ENCODE assay signal across 2 cellular contexts in genomic region chr20:48851579-48851978, GRCh38.
TF ChIP-seq lines count a peak whose summit lies in the region.

No MANE protein-coding gene starts in this region.

TF ChIP-seq in HepG2, 621 proteins besides CTCF, POLR2A, EP300 and RAD21 (continued from another document and continues in another):
- no peak for TF ChIP-seq SP140L (CRISPR knock-in tag; IDR thresholded peaks at IDR 0.05; ENCODE audit: borderline replicate concordance)
- no peak for TF ChIP-seq ARNT2 (CRISPR knock-in tag; IDR thresholded peaks at IDR 0.05; ENCODE audit: low read depth)
- TF ChIP-seq RARA (CRISPR knock-in tag; IDR thresholded peaks at IDR 0.05) = peak; percentile 17; the same call in 1 of the 2 replicates
- TF ChIP-seq GMEB2 (CRISPR knock-in tag; IDR thresholded peaks at IDR 0.05; ENCODE audit: low read depth) = no peak
- TF ChIP-seq ZNF468 (CRISPR knock-in tag; IDR thresholded peaks at IDR 0.05) = no peak
- TF ChIP-seq ZNF333 (CRISPR knock-in tag; IDR thresholded peaks at IDR 0.05; ENCODE audit: borderline replicate concordance) = no peak
- TF ChIP-seq ZNF749 (CRISPR knock-in tag; IDR thresholded peaks at IDR 0.05; ENCODE audit: borderline replicate concordance) = no peak
- no peak for TF ChIP-seq ZNF781 (CRISPR knock-in tag; IDR thresholded peaks at IDR 0.05; ENCODE audit: borderline replicate concordance, not compliant biosample characterization)
- TF ChIP-seq HNRNPK (IDR thresholded peaks at IDR 0.05; ENCODE audit: low read depth, low read length, poor library complexity, severe bottlenecking) = no peak
- no peak for TF ChIP-seq ZNF580 (CRISPR knock-in tag; IDR thresholded peaks at IDR 0.05; ENCODE audit: borderline replicate concordance, low read depth)
- peak; percentile 51 for TF ChIP-seq NCOR1 (IDR thresholded peaks at IDR 0.05; ENCODE audit: borderline replicate concordance, low read length)
- no peak for TF ChIP-seq ZNF839 (CRISPR knock-in tag; IDR thresholded peaks at IDR 0.05; ENCODE audit: borderline replicate concordance)
- TF ChIP-seq ZNF513 (CRISPR knock-in tag; conservative IDR thresholded peaks at IDR 0.05) = no peak
- no peak for TF ChIP-seq ZNF614 (CRISPR knock-in tag; IDR thresholded peaks at IDR 0.05; ENCODE audit: borderline replicate concordance)
- TF ChIP-seq SETDB1 (CRISPR knock-in tag; IDR thresholded peaks at IDR 0.05; ENCODE audit: borderline replicate concordance) = no peak
- TF ChIP-seq POGZ (CRISPR knock-in tag; IDR thresholded peaks at IDR 0.05) = no peak
- no peak for TF ChIP-seq ZHX1 (CRISPR knock-in tag; IDR thresholded peaks at IDR 0.05; ENCODE audit: low read depth)
- no peak for TF ChIP-seq FOSL1 (CRISPR knock-in tag; IDR thresholded peaks at IDR 0.05; ENCODE audit: borderline replicate concordance)
- TF ChIP-seq KLF9 (CRISPR knock-in tag; IDR thresholded peaks at IDR 0.05; ENCODE audit: low read depth) = no peak
- TF ChIP-seq KMT2B (CRISPR knock-in tag; IDR thresholded peaks at IDR 0.05) = no peak
- TF ChIP-seq XBP1 (CRISPR knock-in tag; IDR thresholded peaks at IDR 0.05) = no peak
- no peak for TF ChIP-seq ZNF75D (CRISPR knock-in tag; IDR thresholded peaks at IDR 0.05; ENCODE audit: borderline replicate concordance)
- TF ChIP-seq TFDP1 (CRISPR knock-in tag; IDR thresholded peaks at IDR 0.05; ENCODE audit: borderline replicate concordance) = no peak
- peak; percentile 62 for TF ChIP-seq HNF4A (CRISPR knock-in tag; IDR thresholded peaks at IDR 0.05)
- TF ChIP-seq SKI (IDR thresholded peaks at IDR 0.05; ENCODE audit: partially characterized antibody) = peak; percentile 80
- TF ChIP-seq IKZF1 (IDR thresholded peaks at IDR 0.05) = no peak
- TF ChIP-seq ZNF20 (CRISPR knock-in tag; IDR thresholded peaks at IDR 0.05) = no peak
- no peak for TF ChIP-seq ZNF605 (CRISPR knock-in tag; IDR thresholded peaks at IDR 0.05)
- no peak for TF ChIP-seq JUNB (CRISPR knock-in tag; IDR thresholded peaks at IDR 0.05; ENCODE audit: borderline replicate concordance)
- no peak for TF ChIP-seq IRX3 (CRISPR knock-in tag; IDR thresholded peaks at IDR 0.05; ENCODE audit: borderline replicate concordance, low read depth)
- no peak for TF ChIP-seq SRSF1 (optimal IDR thresholded peaks at IDR 0.05; ENCODE audit: low read depth, low read length)
- TF ChIP-seq ADNP (CRISPR knock-in tag; IDR thresholded peaks at IDR 0.05) = no peak

TF ChIP-seq in liver, 16 proteins besides CTCF, POLR2A, EP300 and RAD21 (continued from another document):
- TF ChIP-seq GABPA (IDR thresholded peaks at IDR 0.05 in 1 of 2, conservative IDR thresholded peaks at IDR 0.05 in 1 of 2) = no peak
- TF ChIP-seq MAX (IDR thresholded peaks at IDR 0.05) = no peak
- TF ChIP-seq HNF4G (IDR thresholded peaks at IDR 0.05) = peak; percentile 38
- peak; percentile 62 to 80 for TF ChIP-seq HNF4A (conservative IDR thresholded peaks at IDR 0.05)
